8 cellular contexts compared by ENCODE assay signal in genomic region chr17:57442914-57443571, GRCh38.
DNase-seq lines count a peak whose midpoint lies in the region; ATAC-seq lines count a peak whose summit lies in the region.

No MANE protein-coding gene starts in this region.

- H4K5ac ChIP-seq in mesendoderm (ENCODE audit: low read length): no peak overlapping the region

- H3K27ac ChIP-seq in angular gyrus (ENCODE audit: low read depth, low read length): peak overlapping the region; percentile 50
- no peak overlapping the region for H3K27ac ChIP-seq in mesendoderm (ENCODE audit: low read depth, low read length)

- no peaks in the 10 kb centered on the region for H3K27me3 ChIP-seq in mesendoderm (ENCODE audit: insufficient read depth, low read length, poor library complexity)

- no peak overlapping the region for H3K4me2 ChIP-seq in mesendoderm (ENCODE audit: low read length)

- no peaks in the 10 kb centered on the region for H3K79me2 ChIP-seq in mesendoderm (ENCODE audit: control insufficient read depth, insufficient read depth, low read length)

- H3K4ac ChIP-seq in mesendoderm (ENCODE audit: low read depth, low read length): no peak overlapping the region

- peaks cover 3% of the 10 kb centered on the region for H3K36me3 Mint-ChIP-seq in T-helper 1 cell treated with Interleukin-12 subunit alpha and Interleukin-12 subunit beta and Interleukin-4 antibody, amounts not matched to agents 30 μg/mL and 1 μg/mL, for 36 hours (ENCODE audit: low read depth)

- H2BK5ac ChIP-seq in mesendoderm (ENCODE audit: low read length): no peak overlapping the region

- peak overlapping the region; percentile 54 for H3K4me3 Mint-ChIP-seq in T-helper 1 cell treated with Interleukin-12 subunit alpha and Interleukin-12 subunit beta and Interleukin-4 antibody, amounts not matched to agents 30 μg/mL and 1 μg/mL, for 36 hours
- peak overlapping the region; percentile 71 to 73 for H3K4me3 Mint-ChIP-seq in stimulated activated naive CD8-positive, alpha-beta T cell treated with anti-CD3 and anti-CD28 coated beads, Interleukin-15, amount 100 ng/mL, for 72 hours

- H3K27me3 Mint-ChIP-seq in T-helper 1 cell treated with Interleukin-12 subunit alpha and Interleukin-12 subunit beta and Interleukin-4 antibody, amounts not matched to agents 30 μg/mL and 1 μg/mL, for 36 hours (ENCODE audit: low read depth): no peaks in the 10 kb centered on the region
- H3K27me3 Mint-ChIP-seq in stimulated activated naive CD8-positive, alpha-beta T cell treated with anti-CD3 and anti-CD28 coated beads, Interleukin-15, amount 100 ng/mL, for 72 hours: no peaks in the 10 kb centered on the region

- no peak overlapping the region for H2AK5ac ChIP-seq in mesendoderm (ENCODE audit: low read length)

- peak overlapping the region; percentile 31 for H3K56ac ChIP-seq in mesendoderm (ENCODE audit: low read length)

- ATAC-seq in HG02610 (IDR thresholded peaks at IDR 0.05; ENCODE audit: unreplicated experiment): peak; percentile 31
- ATAC-seq in stimulated activated naive CD8-positive, alpha-beta T cell treated with anti-CD3 and anti-CD28 coated beads, Interleukin-15, amount 100 ng/mL, for 72 hours: peak; percentile 39
- ATAC-seq in HG02623 (IDR thresholded peaks at IDR 0.05; ENCODE audit: unreplicated experiment): no peak
- ATAC-seq in GM18858 (IDR thresholded peaks at IDR 0.05; ENCODE audit: unreplicated experiment): no peak
- ATAC-seq in GM18517 (IDR thresholded peaks at IDR 0.05; ENCODE audit: unreplicated experiment): no peak

- no peak overlapping the region for H3K23ac ChIP-seq in mesendoderm (ENCODE audit: low read length)

- H3K4me3 ChIP-seq in mesendoderm (ENCODE audit: low read length): no peak overlapping the region

- H3K9me3 Mint-ChIP-seq in T-helper 1 cell treated with Interleukin-12 subunit alpha and Interleukin-12 subunit beta and Interleukin-4 antibody, amounts not matched to agents 30 μg/mL and 1 μg/mL, for 36 hours: no peaks in the 10 kb centered on the region
- H3K9me3 Mint-ChIP-seq in stimulated activated naive CD8-positive, alpha-beta T cell treated with anti-CD3 and anti-CD28 coated beads, Interleukin-15, amount 100 ng/mL, for 72 hours: no peaks in the 10 kb centered on the region

- no peak overlapping the region for H2BK120ac ChIP-seq in mesendoderm (ENCODE audit: low read depth, low read length)

- H3K18ac ChIP-seq in mesendoderm (ENCODE audit: low read length): peak overlapping the region; percentile 16

- no peak overlapping the region for H3K9ac ChIP-seq in mesendoderm (ENCODE audit: low read length)

- H2BK15ac ChIP-seq in mesendoderm (replicated peaks; ENCODE audit: low read depth): no peak overlapping the region

- WGBS in mesendoderm (ENCODE audit: extremely low coverage, insufficient coverage, low lambda C conversion rate): no CpG with 5 or more reads among the region's 16 CpGs

- H3K4me1 ChIP-seq in mesendoderm (ENCODE audit: control insufficient read depth, low read depth, low read length): peaks cover 14% of the 10 kb centered on the region

- H3K36me3 ChIP-seq in mesendoderm (ENCODE audit: control insufficient read depth, insufficient read depth, low read length): no peaks in the 10 kb centered on the region

- peaks cover 64% of the 10 kb centered on the region for H3K4me1 Mint-ChIP-seq in T-helper 1 cell treated with Interleukin-12 subunit alpha and Interleukin-12 subunit beta and Interleukin-4 antibody, amounts not matched to agents 30 μg/mL and 1 μg/mL, for 36 hours (ENCODE audit: low read depth)
- peaks cover 85% of the 10 kb centered on the region for H3K4me1 Mint-ChIP-seq in stimulated activated naive CD8-positive, alpha-beta T cell treated with anti-CD3 and anti-CD28 coated beads, Interleukin-15, amount 100 ng/mL, for 72 hours

- no peak overlapping the region for H4K8ac ChIP-seq in mesendoderm (ENCODE audit: low read depth, low read length)

- H3K27ac Mint-ChIP-seq in T-helper 1 cell treated with Interleukin-12 subunit alpha and Interleukin-12 subunit beta and Interleukin-4 antibody, amounts not matched to agents 30 μg/mL and 1 μg/mL, for 36 hours: peak overlapping the region; percentile 93
- H3K27ac Mint-ChIP-seq in stimulated activated naive CD8-positive, alpha-beta T cell treated with anti-CD3 and anti-CD28 coated beads, Interleukin-15, amount 100 ng/mL, for 72 hours: peak overlapping the region; percentile 94 to 98

- peaks cover 3% of the 10 kb centered on the region for H3K79me1 ChIP-seq in mesendoderm (ENCODE audit: low read length)

- DNase-seq in mesendoderm: no peak
- peak; percentile 39 to 69 for DNase-seq in stimulated activated naive CD8-positive, alpha-beta T cell treated with anti-CD3 and anti-CD28 coated beads, Interleukin-15, amount 100 ng/mL, for 72 hours

Comparison
In these comparisons a context has a peak if more than half of its experiments do, and no peak if none do; other contexts are left out.
1. ATAC-seq: peak in HG02610 (single experiment) and stimulated activated naive CD8-positive, alpha-beta T cell treated with anti-CD3 and anti-CD28 coated beads, Interleukin-15, amount 100 ng/mL, for 72 hours (single experiment); none in HG02623 (single experiment), GM18858 (single experiment) and GM18517 (single experiment).